In genomic region chr17:65290616-65291015, GRCh38 we compare ENCODE assay signal across 18 cellular contexts.
A peak's percentile ranks its signal among the peaks of the same experiment; 100 is the strongest.
DNase-seq lines count a peak whose midpoint lies in the region; ATAC-seq, FAIRE-seq and TF ChIP-seq lines count a peak whose summit lies in the region.
"Had no signal": no experiment of that assay in that cellular context is flagged by ENCODE, and none has a peak within 500 bp of the region (broad histone marks: within the 10 kb centered on the region; RNA-seq: fewer than 3 reads in every experiment).

No MANE protein-coding gene starts in this region.

- TF ChIP-seq CTCF in Peyer's patch (IDR thresholded peaks at IDR 0.05): no peak
- TF ChIP-seq CTCF in pancreas (IDR thresholded peaks at IDR 0.05): no peak
- no peak for TF ChIP-seq CTCF in Calu3 (IDR thresholded peaks at IDR 0.05; ENCODE audit: unreplicated experiment)

- ATAC-seq in right cardiac atrium: peak; percentile 80 to 87
- ATAC-seq in pancreas: peak; percentile 31 to 67 (median 48)
- ATAC-seq in HG02884 (IDR thresholded peaks at IDR 0.05; ENCODE audit: unreplicated experiment): no peak
- ATAC-seq in HG02759 (IDR thresholded peaks at IDR 0.05; ENCODE audit: unreplicated experiment): no peak
- ATAC-seq: HepG2 had no signal

- TF ChIP-seq POLR2A in Peyer's patch (IDR thresholded peaks at IDR 0.05): no peak

- intact Hi-C loops in right cardiac atrium (cut with DNase I): loop anchor here in 3 of 4 donors (5.0 to 10.0 kb wide), 3 partner anchors 264 to 877 kb away; no protein-coding TSS in a partner anchor
- intact Hi-C loops in pancreas (cut with DNase I): loop anchor here in 2 of 3 donors (5.0 to 10.0 kb wide), 2 partner anchors 264 to 877 kb away; no protein-coding TSS in a partner anchor
- intact Hi-C loops in Calu3 (cut with micrococcal nuclease; ENCODE audit: unreplicated experiment): loop anchor here (10.0 kb wide), 2 partner anchors 154 to 874 kb away; no protein-coding TSS in a partner anchor

- no peaks in the 10 kb centered on the region for H3K9me3 Mint-ChIP-seq in Calu3 (ENCODE audit: low read depth, unreplicated experiment)
- H3K9me3 Mint-ChIP-seq: CD4-positive, alpha-beta memory T cell had no signal

- CTCF ChIA-PET in Calu3 (lab: Charles Lee): interaction anchor here (0.6 to 0.7 kb wide), 2 partner anchors 18 to 26 kb away, joined by 3 to 5 read pairs; no protein-coding TSS in a partner anchor

- H3K9me3 ChIP-seq in Peyer's patch (no peaks in the 10 kb centered on the region), right cardiac atrium (ENCODE audit: control insufficient read depth, low read length) (no peaks in the 10 kb centered on the region), pancreas (no peaks in the 10 kb centered on the region)
- H3K9me3 ChIP-seq: MG63, SJCRH30 had no signal

- no peaks in the 10 kb centered on the region for H3K4me1 Mint-ChIP-seq in Calu3 (ENCODE audit: low read depth, unreplicated experiment)
- H3K4me1 Mint-ChIP-seq: B cell had no signal

- peak; percentile 51 for DNase-seq in A172 (ENCODE audit: low spot score)
- peak in 2 of 3 donors; percentile 88 to 89 for DNase-seq in Peyer's patch
- DNase-seq in right cardiac atrium: peak; percentile 56 to 82 (median 65)
- peak in 2 of 6 donors; percentile 9 to 14 for DNase-seq in pancreas
- no peak for DNase-seq in Calu3
- DNase-seq: ACHN; CD4-positive, alpha-beta memory T cell; MG63; NCI-H1105; NCI-H1694 treated with DMSO at 0.1 percent for 48 hours; NCI-H510A treated with DMSO at 0.1 percent for 48 hours; SJCRH30 had no signal

- BruUV-seq in Calu3 (replicated peaks; lab: Mats Ljungman, UMichigan): no TSS peak

- no peaks in the 10 kb centered on the region for H3K36me3 ChIP-seq in Peyer's patch
- H3K36me3 ChIP-seq in pancreas: no peaks in the 10 kb centered on the region
- H3K36me3 ChIP-seq: MG63, SJCRH30 had no signal

- WGBS in right cardiac atrium: 71% methylated on average over 8 of the region's 8 CpGs
- 60 to 62% methylated on average over 8 of the region's 8 CpGs for WGBS in pancreas, 2 donors

- H3K27ac ChIP-seq in Peyer's patch (peak overlapping the region in 3 of 4 donors; percentile 59 to 78 (median 63)), right cardiac atrium (ENCODE audit: low read length) (no peak overlapping the region), pancreas (no peak overlapping the region)
- H3K27ac ChIP-seq: KMS-11, SJCRH30 had no signal

- peaks cover 41% of the 10 kb centered on the region for H3K27me3 Mint-ChIP-seq in Calu3 (ENCODE audit: unreplicated experiment)

- no peaks in the 10 kb centered on the region for H3K27me3 ChIP-seq in Peyer's patch
- H3K27me3 ChIP-seq in right cardiac atrium (ENCODE audit: control insufficient read depth, insufficient read depth): no peaks in the 10 kb centered on the region
- no peaks in the 10 kb centered on the region for H3K27me3 ChIP-seq in pancreas
- H3K27me3 ChIP-seq: MG63, SJCRH30 had no signal

- peaks cover 0 to 18% (median 0%) of the 10 kb centered on the region in 4 donors for H3K4me1 ChIP-seq in Peyer's patch
- H3K4me1 ChIP-seq in right cardiac atrium (ENCODE audit: control insufficient read depth, insufficient read depth, low read length): peaks cover 2% of the 10 kb centered on the region
- no peaks in the 10 kb centered on the region for H3K4me1 ChIP-seq in pancreas

- H3K27ac Mint-ChIP-seq in Calu3 (ENCODE audit: unreplicated experiment): no peak overlapping the region
- H3K27ac Mint-ChIP-seq: B cell; CD4-positive, alpha-beta memory T cell had no signal

- H3K4me3 ChIP-seq in Peyer's patch: no peak overlapping the region
- no peak overlapping the region for H3K4me3 ChIP-seq in right cardiac atrium (ENCODE audit: low read length)
- H3K4me3 ChIP-seq in pancreas: no peak overlapping the region
- H3K4me3 ChIP-seq: MG63, SJCRH30 had no signal

- FAIRE-seq in pancreas (lab: Jason Lieb, UNC): no peak
- FAIRE-seq: H54, HepG2 had no signal

- no peak overlapping the region for H3K4me3 Mint-ChIP-seq in Calu3 (ENCODE audit: low read depth, unreplicated experiment)
- H3K4me3 Mint-ChIP-seq: B cell; CD4-positive, alpha-beta memory T cell had no signal

- no peaks in the 10 kb centered on the region for H3K36me3 Mint-ChIP-seq in Calu3 (ENCODE audit: insufficient read depth, unreplicated experiment)
- H3K36me3 Mint-ChIP-seq: CD4-positive, alpha-beta memory T cell had no signal

Comparison
In these comparisons a context has a peak if more than half of its experiments do, and no peak if none do; other contexts are left out.
1. H3K27ac ChIP-seq: peak in Peyer's patch (3 of 4); none in right cardiac atrium (single experiment) and pancreas (0 of 4).
2. ATAC-seq: peak in right cardiac atrium (2 of 2) and pancreas (4 of 4); none in HG02884 (single experiment) and HG02759 (single experiment).